In the genomic region with DNA sequence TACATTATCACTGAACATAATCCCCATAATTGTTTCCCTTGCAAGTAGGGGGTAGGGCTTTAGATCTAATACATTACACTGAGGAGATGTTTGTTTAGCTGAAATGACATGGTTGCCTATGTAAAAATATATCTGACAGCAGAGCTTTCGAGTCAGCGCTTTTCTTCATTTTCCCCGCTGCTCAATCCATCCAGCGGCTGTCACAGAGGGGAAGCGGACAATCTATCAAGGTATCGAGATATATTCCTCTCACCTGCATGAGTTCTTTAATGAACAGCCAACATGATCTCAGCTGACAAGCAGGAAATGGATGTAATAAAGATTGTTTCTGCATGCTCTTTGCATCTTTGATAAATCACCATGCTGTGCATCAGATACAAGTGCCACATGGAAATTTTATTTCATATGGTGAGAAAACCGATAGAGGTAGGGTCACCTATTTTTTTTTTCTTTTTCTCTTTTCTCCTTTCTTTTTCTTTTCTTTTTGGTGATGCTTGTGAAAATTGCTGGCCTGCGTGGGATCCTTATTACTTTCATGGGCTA, we compare ENCODE assay signal across 1 cellular context.
TF ChIP-seq lines count a peak whose summit lies in the region.

No MANE protein-coding gene starts in this region.

TF ChIP-seq in HepG2, 621 proteins besides CTCF, POLR2A, EP300 and RAD21 (continued from another document):
- TF ChIP-seq, protein P1, sequence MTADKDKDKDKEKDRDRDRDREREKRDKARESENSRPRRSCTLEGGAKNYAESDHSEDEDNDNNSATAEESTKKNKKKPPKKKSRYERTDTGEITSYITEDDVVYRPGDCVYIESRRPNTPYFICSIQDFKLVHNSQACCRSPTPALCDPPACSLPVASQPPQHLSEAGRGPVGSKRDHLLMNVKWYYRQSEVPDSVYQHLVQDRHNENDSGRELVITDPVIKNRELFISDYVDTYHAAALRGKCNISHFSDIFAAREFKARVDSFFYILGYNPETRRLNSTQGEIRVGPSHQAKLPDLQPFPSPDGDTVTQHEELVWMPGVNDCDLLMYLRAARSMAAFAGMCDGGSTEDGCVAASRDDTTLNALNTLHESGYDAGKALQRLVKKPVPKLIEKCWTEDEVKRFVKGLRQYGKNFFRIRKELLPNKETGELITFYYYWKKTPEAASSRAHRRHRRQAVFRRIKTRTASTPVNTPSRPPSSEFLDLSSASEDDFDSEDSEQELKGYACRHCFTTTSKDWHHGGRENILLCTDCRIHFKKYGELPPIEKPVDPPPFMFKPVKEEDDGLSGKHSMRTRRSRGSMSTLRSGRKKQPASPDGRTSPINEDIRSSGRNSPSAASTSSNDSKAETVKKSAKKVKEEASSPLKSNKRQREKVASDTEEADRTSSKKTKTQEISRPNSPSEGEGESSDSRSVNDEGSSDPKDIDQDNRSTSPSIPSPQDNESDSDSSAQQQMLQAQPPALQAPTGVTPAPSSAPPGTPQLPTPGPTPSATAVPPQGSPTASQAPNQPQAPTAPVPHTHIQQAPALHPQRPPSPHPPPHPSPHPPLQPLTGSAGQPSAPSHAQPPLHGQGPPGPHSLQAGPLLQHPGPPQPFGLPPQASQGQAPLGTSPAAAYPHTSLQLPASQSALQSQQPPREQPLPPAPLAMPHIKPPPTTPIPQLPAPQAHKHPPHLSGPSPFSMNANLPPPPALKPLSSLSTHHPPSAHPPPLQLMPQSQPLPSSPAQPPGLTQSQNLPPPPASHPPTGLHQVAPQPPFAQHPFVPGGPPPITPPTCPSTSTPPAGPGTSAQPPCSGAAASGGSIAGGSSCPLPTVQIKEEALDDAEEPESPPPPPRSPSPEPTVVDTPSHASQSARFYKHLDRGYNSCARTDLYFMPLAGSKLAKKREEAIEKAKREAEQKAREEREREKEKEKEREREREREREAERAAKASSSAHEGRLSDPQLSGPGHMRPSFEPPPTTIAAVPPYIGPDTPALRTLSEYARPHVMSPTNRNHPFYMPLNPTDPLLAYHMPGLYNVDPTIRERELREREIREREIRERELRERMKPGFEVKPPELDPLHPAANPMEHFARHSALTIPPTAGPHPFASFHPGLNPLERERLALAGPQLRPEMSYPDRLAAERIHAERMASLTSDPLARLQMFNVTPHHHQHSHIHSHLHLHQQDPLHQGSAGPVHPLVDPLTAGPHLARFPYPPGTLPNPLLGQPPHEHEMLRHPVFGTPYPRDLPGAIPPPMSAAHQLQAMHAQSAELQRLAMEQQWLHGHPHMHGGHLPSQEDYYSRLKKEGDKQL (CRISPR knock-in tag; IDR thresholded peaks at IDR 0.05; ENCODE audit: low read depth) = no peak
